Comparison of ENCODE assay signal across 1 cellular context in genomic region chr7:33534830-33535229, GRCh38.
TF ChIP-seq lines count a peak whose summit lies in the region.

No MANE protein-coding gene starts in this region.

TF ChIP-seq in HEK293, 187 proteins besides CTCF, POLR2A, EP300 and RAD21 (continued from another document):
- TF ChIP-seq ZFHX2 (tag by site-specific recombination; conservative IDR thresholded peaks at IDR 0.05): peak; percentile 72
- TF ChIP-seq ZNF335 (tag by site-specific recombination; conservative IDR thresholded peaks at IDR 0.05): no peak
- no peak for TF ChIP-seq ZNF274 (IDR thresholded peaks at IDR 0.05; ENCODE audit: low read length)
- TF ChIP-seq ZNF274 (tag by site-specific recombination; IDR thresholded peaks at IDR 0.05; ENCODE audit: borderline replicate concordance): no peak
- no peak for TF ChIP-seq ZNF112 (tag by site-specific recombination; IDR thresholded peaks at IDR 0.05)
- no peak for TF ChIP-seq ZNF362 (tag by site-specific recombination; IDR thresholded peaks at IDR 0.05)
- TF ChIP-seq TRIM28 (IDR thresholded peaks at IDR 0.05; ENCODE audit: borderline replicate concordance, low read length): no peak
- TF ChIP-seq RBAK (tag by site-specific recombination; IDR thresholded peaks at IDR 0.05): no peak
- no peak for TF ChIP-seq ZNF513 (tag by site-specific recombination; IDR thresholded peaks at IDR 0.05)
- TF ChIP-seq EGR2 (tag by site-specific recombination; IDR thresholded peaks at IDR 0.05; ENCODE audit: low read depth): peak; percentile 84
- TF ChIP-seq ZNF837 (tag by site-specific recombination; IDR thresholded peaks at IDR 0.05): no peak
- no peak for TF ChIP-seq ZNF670 (tag by site-specific recombination; IDR thresholded peaks at IDR 0.05; ENCODE audit: low read depth)
- TF ChIP-seq ZNF280D (tag by site-specific recombination; IDR thresholded peaks at IDR 0.05): no peak
- TF ChIP-seq ZBTB7A (tag by site-specific recombination; IDR thresholded peaks at IDR 0.05; ENCODE audit: low read depth): no peak
